8 cellular contexts compared by ENCODE assay signal in genomic region chr6:170290306-170291128, GRCh38. TPM values are rescaled to one million over a fixed set of nuclear protein-coding genes. Genes with fewer than 3 reads are reported as not detected.
A peak's percentile ranks its signal among the peaks of the same experiment; 100 is the strongest.
DNase-seq lines count a peak whose midpoint lies in the region; ATAC-seq and TF ChIP-seq lines count a peak whose summit lies in the region.

TSS of gene DLL1 (minus strand) at chr6:170291078. CDS start at chr6:170290139, 939 bp downstream.

- peaks cover 0 to 2% (median 0%) of the 10 kb centered on the region in 4 donors for H3K36me3 ChIP-seq in liver (ENCODE audit: control insufficient read depth in 4 of 4, insufficient read depth in 3 of 4, low read depth in 1 of 4, low read length in 3 of 4)

- H3K4me3 ChIP-seq in LNCaP clone FGC (ENCODE audit: low read depth, low read length), result peak within 1 kb of the TSS; percentile 72
- peak within 1 kb of the TSS in 2 of 3 donors; percentile 64 to 69 for H3K4me3 ChIP-seq in liver (ENCODE audit: low read depth in 1 of 3, low read length in 3 of 3)

- TF ChIP-seq CTCF in LNCaP clone FGC (IDR thresholded peaks at IDR 0.05; ENCODE audit: control insufficient read depth, extremely low read depth, insufficient read depth) (no peak), liver (IDR thresholded peaks at IDR 0.05; ENCODE audit: low read depth, low read length, missing input control) (no peak)

- H3K9me3 ChIP-seq in T-helper 17 cell (ENCODE audit: control insufficient read depth, low read length, poor library complexity, severe bottlenecking) (no peaks in the 10 kb centered on the region), liver (ENCODE audit: control insufficient read depth in 4 of 4, low read length in 3 of 4) (no peaks in the 10 kb centered on the region)

- under 1% methylated on average over 81 of the region's 81 CpGs for WGBS in liver

- H3K27ac ChIP-seq in liver (ENCODE audit: low read depth in 1 of 2, low read length in 2 of 2), result peak within 1 kb of the TSS; percentile 57 to 64

- peaks cover 38% of the 10 kb centered on the region for H3K4me1 Mint-ChIP-seq in T-helper 17 cell
- peaks cover 64% of the 10 kb centered on the region for H3K4me1 Mint-ChIP-seq in dendritic cell treated with granulocyte-macrophage colony-stimulating factor and Interleukin-4, amounts not matched to agents 40 ng/mL and 50 ng/mL, for 4 days (ENCODE audit: low read depth)

- peaks cover 4% of the 10 kb centered on the region for H3K36me3 Mint-ChIP-seq in T-helper 17 cell (ENCODE audit: low read depth)
- peaks cover 5% of the 10 kb centered on the region for H3K36me3 Mint-ChIP-seq in dendritic cell treated with granulocyte-macrophage colony-stimulating factor and Interleukin-4, amounts not matched to agents 40 ng/mL and 50 ng/mL, for 4 days (ENCODE audit: low read depth)

- no peak within 1 kb of the TSS for H3K9ac ChIP-seq in liver (ENCODE audit: low read depth in 1 of 2, low read length in 2 of 2)

- no peak for TF ChIP-seq RAD21 in liver (IDR thresholded peaks at IDR 0.05)

- H3K4me3 Mint-ChIP-seq in T-helper 17 cell, result peak within 1 kb of the TSS; percentile 97
- peak within 1 kb of the TSS; percentile 90 for H3K4me3 Mint-ChIP-seq in dendritic cell treated with granulocyte-macrophage colony-stimulating factor and Interleukin-4, amounts not matched to agents 40 ng/mL and 50 ng/mL, for 4 days

- H3K9me3 Mint-ChIP-seq in dendritic cell treated with granulocyte-macrophage colony-stimulating factor and Interleukin-4, amounts not matched to agents 40 ng/mL and 50 ng/mL, for 4 days, result no peaks in the 10 kb centered on the region

- H3K27me3 Mint-ChIP-seq in T-helper 17 cell, result peaks cover 60% of the 10 kb centered on the region
- H3K27me3 Mint-ChIP-seq in dendritic cell treated with granulocyte-macrophage colony-stimulating factor and Interleukin-4, amounts not matched to agents 40 ng/mL and 50 ng/mL, for 4 days, result peaks cover 97% of the 10 kb centered on the region

- DNase-seq in EH (ENCODE audit: low read depth), result peak; percentile 60
- no peak for DNase-seq in LNCaP clone FGC (ENCODE audit: low read depth)
- peak in 1 of 3 donors; percentile 27 for DNase-seq in T-helper 17 cell
- DNase-seq in stimulated activated naive CD4-positive, alpha-beta T cell treated with Interleukin-2 at 50 U/mL for 16 hours (lab: John Stamatoyannopoulos, UW), result peak; percentile 21
- DNase-seq in NAMALWA (ENCODE audit: low spot score), result no peak
- no peak for DNase-seq in kidney glomerular epithelial cell (lab: John Stamatoyannopoulos, UW)

- ATAC-seq in T-helper 17 cell, result peak; percentile 26

- intact Hi-C loops in dendritic cell treated with granulocyte-macrophage colony-stimulating factor and Interleukin-4, amounts not matched to agents 40 ng/mL and 50 ng/mL, for 4 days (cut with micrococcal nuclease), result loop anchor here (10.0 kb wide), 1 partner anchor 296 kb away; no protein-coding TSS in a partner anchor

- peak within 1 kb of the TSS; percentile 74 for H3K27ac Mint-ChIP-seq in T-helper 17 cell
- peak within 1 kb of the TSS; percentile 12 for H3K27ac Mint-ChIP-seq in dendritic cell treated with granulocyte-macrophage colony-stimulating factor and Interleukin-4, amounts not matched to agents 40 ng/mL and 50 ng/mL, for 4 days

- peaks cover 13 to 64% (median 30%) of the 10 kb centered on the region in 4 donors for H3K4me1 ChIP-seq in liver (ENCODE audit: control insufficient read depth in 4 of 4, insufficient read depth in 4 of 4, low read length in 3 of 4)

- H3K27me3 ChIP-seq in liver (ENCODE audit: control insufficient read depth in 4 of 4, insufficient read depth in 4 of 4, low read length in 3 of 4), result peaks cover 0 to 16% (median 11%) of the 10 kb centered on the region in 4 donors

TF ChIP-seq in liver, 16 proteins besides CTCF, POLR2A, EP300 and RAD21:
- TF ChIP-seq, protein P1, sequence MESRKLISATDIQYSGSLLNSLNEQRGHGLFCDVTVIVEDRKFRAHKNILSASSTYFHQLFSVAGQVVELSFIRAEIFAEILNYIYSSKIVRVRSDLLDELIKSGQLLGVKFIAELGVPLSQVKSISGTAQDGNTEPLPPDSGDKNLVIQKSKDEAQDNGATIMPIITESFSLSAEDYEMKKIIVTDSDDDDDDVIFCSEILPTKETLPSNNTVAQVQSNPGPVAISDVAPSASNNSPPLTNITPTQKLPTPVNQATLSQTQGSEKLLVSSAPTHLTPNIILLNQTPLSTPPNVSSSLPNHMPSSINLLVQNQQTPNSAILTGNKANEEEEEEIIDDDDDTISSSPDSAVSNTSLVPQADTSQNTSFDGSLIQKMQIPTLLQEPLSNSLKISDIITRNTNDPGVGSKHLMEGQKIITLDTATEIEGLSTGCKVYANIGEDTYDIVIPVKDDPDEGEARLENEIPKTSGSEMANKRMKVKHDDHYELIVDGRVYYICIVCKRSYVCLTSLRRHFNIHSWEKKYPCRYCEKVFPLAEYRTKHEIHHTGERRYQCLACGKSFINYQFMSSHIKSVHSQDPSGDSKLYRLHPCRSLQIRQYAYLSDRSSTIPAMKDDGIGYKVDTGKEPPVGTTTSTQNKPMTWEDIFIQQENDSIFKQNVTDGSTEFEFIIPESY (IDR thresholded peaks at IDR 0.05), result no peak
- TF ChIP-seq, protein P2, sequence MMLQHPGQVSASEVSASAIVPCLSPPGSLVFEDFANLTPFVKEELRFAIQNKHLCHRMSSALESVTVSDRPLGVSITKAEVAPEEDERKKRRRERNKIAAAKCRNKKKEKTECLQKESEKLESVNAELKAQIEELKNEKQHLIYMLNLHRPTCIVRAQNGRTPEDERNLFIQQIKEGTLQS (IDR thresholded peaks at IDR 0.05), result no peak
- TF ChIP-seq HNF4A (conservative IDR thresholded peaks at IDR 0.05), result no peak

RNA-seq across cellular contexts. Expression of gene DLL1, which starts in this region (rescaled TPM):
- 1 to 10 TPM; 1.3 to 2.7 TPM for total RNA-seq in T-helper 17 cell
- 1 to 10 TPM; 1.8 to 2.3 TPM for total RNA-seq in liver
- polyA plus RNA-seq in liver, result 1 to 10 TPM; 1.0 to 1.5 TPM

Comparison
In these comparisons a context has a peak if more than half of its experiments do, and no peak if none do; other contexts are left out.
1. DNase-seq: peak in EH (single experiment) and stimulated activated naive CD4-positive, alpha-beta T cell treated with Interleukin-2 at 50 U/mL for 16 hours (single experiment); none in LNCaP clone FGC (single experiment), NAMALWA (single experiment) and kidney glomerular epithelial cell (single experiment).